9 cellular contexts compared by ENCODE assay signal in genomic region chr9:135926402-135927194, GRCh38. TPM values are rescaled to one million over a fixed set of nuclear protein-coding genes. Genes with fewer than 3 reads are reported as not detected.
A peak's percentile ranks its signal among the peaks of the same experiment; 100 is the strongest.
DNase-seq lines count a peak whose midpoint lies in the region; ATAC-seq and TF ChIP-seq lines count a peak whose summit lies in the region.
"Had no signal": no experiment of that assay in that cellular context is flagged by ENCODE, and none has a peak within 500 bp of the region (broad histone marks: within the 10 kb centered on the region; RNA-seq: fewer than 3 reads in every experiment).

No MANE protein-coding gene starts in this region.

- H3K9me3 Mint-ChIP-seq in stimulated activated naive CD8-positive, alpha-beta T cell treated with anti-CD3 and anti-CD28 coated beads, Interleukin-15, Interleukin-2, amounts not matched to agents 100 ng/mL and 50 ng/mL, for 24 hours = no peaks in the 10 kb centered on the region
- H3K9me3 Mint-ChIP-seq in naive thymus-derived CD8-positive, alpha-beta T cell = peaks cover 0 to 2% (median 0%) of the 10 kb centered on the region in 9 donors

- no peaks in the 10 kb centered on the region for H3K36me3 ChIP-seq in kidney epithelial cell (ENCODE audit: control insufficient read depth, insufficient read depth, low read length)

- no peak for TF ChIP-seq CTCF in kidney epithelial cell (IDR thresholded peaks at IDR 0.05; ENCODE audit: insufficient read depth, low read length, poor library complexity, severe bottlenecking)

- H3K4me3 ChIP-seq in kidney epithelial cell (ENCODE audit: low read depth, low read length) = no peak overlapping the region

- no peak overlapping the region for H3K4me3 Mint-ChIP-seq in stimulated activated naive CD8-positive, alpha-beta T cell treated with anti-CD3 and anti-CD28 coated beads, Interleukin-15, Interleukin-2, amounts not matched to agents 100 ng/mL and 50 ng/mL, for 24 hours
- no peak overlapping the region for H3K4me3 Mint-ChIP-seq in naive thymus-derived CD8-positive, alpha-beta T cell
- H3K4me3 Mint-ChIP-seq: activated naive CD8-positive, alpha-beta T cell had no signal

- peak overlapping the region; percentile 77 for H3K27ac Mint-ChIP-seq in stimulated activated naive CD8-positive, alpha-beta T cell treated with anti-CD3 and anti-CD28 coated beads, Interleukin-15, Interleukin-2, amounts not matched to agents 100 ng/mL and 50 ng/mL, for 24 hours
- H3K27ac Mint-ChIP-seq in naive thymus-derived CD8-positive, alpha-beta T cell = no peak overlapping the region
- H3K27ac Mint-ChIP-seq: activated naive CD8-positive, alpha-beta T cell had no signal

- POLR2A ChIA-PET in naive thymus-derived CD8-positive, alpha-beta T cell (lab: Charles Lee) = interaction anchor here (1.0 kb wide), 1 partner anchor 12 kb away, joined by 6 read pairs; no protein-coding TSS in a partner anchor

- peak; percentile 46 for DNase-seq in ACHN
- peak; percentile 76 for DNase-seq in LoVo (ENCODE audit: low spot score)
- DNase-seq in activated T-helper 9 cell treated with anti-CD3 and anti-CD28 coated beads, Interleukin-2, amount 50 U/mL, for 16 hours (ENCODE audit: low read depth) = peak; percentile 69
- DNase-seq in kidney epithelial cell (ENCODE audit: low read depth) = peak; percentile 65
- DNase-seq in naive thymus-derived CD8-positive, alpha-beta T cell = no peak
- no peak for DNase-seq in substantia nigra (lab: John Stamatoyannopoulos, UW)

- H3K27me3 Mint-ChIP-seq in stimulated activated naive CD8-positive, alpha-beta T cell treated with anti-CD3 and anti-CD28 coated beads, Interleukin-15, Interleukin-2, amounts not matched to agents 100 ng/mL and 50 ng/mL, for 24 hours = no peaks in the 10 kb centered on the region
- H3K27me3 Mint-ChIP-seq in naive thymus-derived CD8-positive, alpha-beta T cell = no peaks in the 10 kb centered on the region
- H3K27me3 Mint-ChIP-seq: activated naive CD8-positive, alpha-beta T cell had no signal

- in situ Hi-C loops in ACHN (cut with HindIII; ENCODE audit: low pct_ligation_motif_present, low pct_unique_long_range_greater_than_20kb, low sequenced_read_pairs) = no loop called here

- peaks cover 35% of the 10 kb centered on the region for H3K4me1 Mint-ChIP-seq in stimulated activated naive CD8-positive, alpha-beta T cell treated with anti-CD3 and anti-CD28 coated beads, Interleukin-15, Interleukin-2, amounts not matched to agents 100 ng/mL and 50 ng/mL, for 24 hours (ENCODE audit: low read depth)
- H3K4me1 Mint-ChIP-seq in naive thymus-derived CD8-positive, alpha-beta T cell = peaks cover 0 to 2% (median 0%) of the 10 kb centered on the region in 4 donors

- peaks cover 17% of the 10 kb centered on the region for H3K36me3 Mint-ChIP-seq in stimulated activated naive CD8-positive, alpha-beta T cell treated with anti-CD3 and anti-CD28 coated beads, Interleukin-15, Interleukin-2, amounts not matched to agents 100 ng/mL and 50 ng/mL, for 24 hours (ENCODE audit: low read depth)
- H3K36me3 Mint-ChIP-seq in naive thymus-derived CD8-positive, alpha-beta T cell = peaks cover 0 to 10% (median 2%) of the 10 kb centered on the region in 3 donors

- no peak overlapping the region for H3K27ac ChIP-seq in substantia nigra (ENCODE audit: low read depth, low read length, poor library complexity, severe bottlenecking)

- no peaks in the 10 kb centered on the region for H3K27me3 ChIP-seq in kidney epithelial cell (ENCODE audit: control insufficient read depth, insufficient read depth, low read length)

- no peak for ATAC-seq in naive thymus-derived CD8-positive, alpha-beta T cell
- ATAC-seq in HG03378 (IDR thresholded peaks at IDR 0.05; ENCODE audit: unreplicated experiment) = no peak

RNA-seq across cellular contexts. Expression of gene CAMSAP1, which starts 19.3 kb away (rescaled TPM):
- total RNA-seq in kidney epithelial cell = 70.4 and 73.3 TPM in 2 replicates
- 10 to 100 TPM; 26.9 to 32.0 TPM for total RNA-seq in naive thymus-derived CD8-positive, alpha-beta T cell
- 1 to 10 TPM in 2 of 3 donors, under 1 TPM in 1; 0.61 to 2.4 (median 1.1) TPM for polyA plus RNA-seq in naive thymus-derived CD8-positive, alpha-beta T cell

RNA-seq across cellular contexts. Expression of gene UBAC1, which starts 34.6 kb away (rescaled TPM):
- 42.6 and 45.7 TPM in 2 replicates for total RNA-seq in kidney epithelial cell
- 10 to 100 TPM; 28.3 to 28.9 TPM for total RNA-seq in naive thymus-derived CD8-positive, alpha-beta T cell
- polyA plus RNA-seq in naive thymus-derived CD8-positive, alpha-beta T cell = 10 to 100 TPM; 19.4 to 24.7 (median 20.8) TPM

Comparison
In these comparisons a context has a peak if more than half of its experiments do, and no peak if none do; other contexts are left out.
1. DNase-seq: peak in ACHN (single experiment), LoVo (single experiment), activated T-helper 9 cell treated with anti-CD3 and anti-CD28 coated beads, Interleukin-2, amount 50 U/mL, for 16 hours (single experiment) and kidney epithelial cell (single experiment); none in naive thymus-derived CD8-positive, alpha-beta T cell (0 of 10) and substantia nigra (0 of 49).